In genomic region chr3:99645277-99646106, GRCh38 we compare ENCODE assay signal across 9 cellular contexts. TPM values are rescaled to one million over a fixed set of nuclear protein-coding genes. Genes with fewer than 3 reads are reported as not detected.
DNase-seq lines count a peak whose midpoint lies in the region; ATAC-seq, FAIRE-seq and TF ChIP-seq lines count a peak whose summit lies in the region.
"Had no signal": no experiment of that assay in that cellular context is flagged by ENCODE, and none has a peak within 500 bp of the region (broad histone marks: within the 10 kb centered on the region; RNA-seq: fewer than 3 reads in every experiment).

No MANE protein-coding gene starts in this region.

- H3K27me3 Mint-ChIP-seq in astrocyte (ENCODE audit: low read depth, unreplicated experiment): no peaks in the 10 kb centered on the region
- H3K27me3 Mint-ChIP-seq in activated naive CD8-positive, alpha-beta T cell treated with anti-CD3 and anti-CD28 coated beads for 36 hours: peaks cover 24% of the 10 kb centered on the region
- no peaks in the 10 kb centered on the region for H3K27me3 Mint-ChIP-seq in immature natural killer cell (ENCODE audit: low read depth in 3 of 3)

- H3K36me3 Mint-ChIP-seq in astrocyte (ENCODE audit: low read depth, unreplicated experiment) (peaks cover 5% of the 10 kb centered on the region), immature natural killer cell (no peaks in the 10 kb centered on the region)
- H3K36me3 Mint-ChIP-seq in activated naive CD8-positive, alpha-beta T cell treated with anti-CD3 and anti-CD28 coated beads for 36 hours: no peaks in the 10 kb centered on the region
- no peaks in the 10 kb centered on the region for H3K36me3 Mint-ChIP-seq in stimulated activated effector memory CD8-positive, alpha-beta T cell treated with anti-CD3 and anti-CD28 coated beads, Interleukin-12 subunit alpha, Interleukin-12 subunit beta, amount 100 ng/mL, for 72 hours
- H3K36me3 Mint-ChIP-seq: activated naive CD4-positive, alpha-beta T cell treated with anti-CD3 and anti-CD28 coated beads, Interleukin-2, amount 50 U/mL, for 24 hours had no signal

- H3K9me3 ChIP-seq in HAP-1 (no peaks in the 10 kb centered on the region), astrocyte (ENCODE audit: insufficient read depth, low read depth, low read length) (no peaks in the 10 kb centered on the region)

- H3K9me3 Mint-ChIP-seq in astrocyte (ENCODE audit: unreplicated experiment): no peaks in the 10 kb centered on the region
- peaks cover 2% of the 10 kb centered on the region for H3K9me3 Mint-ChIP-seq in activated naive CD8-positive, alpha-beta T cell treated with anti-CD3 and anti-CD28 coated beads for 36 hours
- no peaks in the 10 kb centered on the region for H3K9me3 Mint-ChIP-seq in stimulated activated effector memory CD8-positive, alpha-beta T cell treated with anti-CD3 and anti-CD28 coated beads, Interleukin-12 subunit alpha, Interleukin-12 subunit beta, amount 100 ng/mL, for 72 hours
- H3K9me3 Mint-ChIP-seq in immature natural killer cell: peaks cover 0 to 4% (median 0%) of the 10 kb centered on the region in 6 donors
- H3K9me3 Mint-ChIP-seq: activated naive CD4-positive, alpha-beta T cell treated with anti-CD3 and anti-CD28 coated beads, Interleukin-2, amount 50 U/mL, for 24 hours had no signal

- in situ Hi-C loops in HAP-1 (cut with MboI; ENCODE audit: low sequenced_read_pairs): no loop called here

- H3K4me3 Mint-ChIP-seq in astrocyte (ENCODE audit: unreplicated experiment) (no peak overlapping the region), immature natural killer cell (no peak overlapping the region)
- H3K4me3 Mint-ChIP-seq in activated naive CD8-positive, alpha-beta T cell treated with anti-CD3 and anti-CD28 coated beads for 36 hours: no peak overlapping the region
- H3K4me3 Mint-ChIP-seq in stimulated activated effector memory CD8-positive, alpha-beta T cell treated with anti-CD3 and anti-CD28 coated beads, Interleukin-12 subunit alpha, Interleukin-12 subunit beta, amount 100 ng/mL, for 72 hours: no peak overlapping the region
- H3K4me3 Mint-ChIP-seq: activated naive CD4-positive, alpha-beta T cell treated with anti-CD3 and anti-CD28 coated beads, Interleukin-2, amount 50 U/mL, for 24 hours had no signal

- no peaks in the 10 kb centered on the region for H4K20me1 ChIP-seq in astrocyte (ENCODE audit: insufficient read depth, low read length)

- H3K79me2 ChIP-seq in astrocyte (ENCODE audit: insufficient read depth, low read length): peaks cover 100% of the 10 kb centered on the region

- peaks cover 64% of the 10 kb centered on the region for H3K4me1 Mint-ChIP-seq in astrocyte (ENCODE audit: low read depth, unreplicated experiment)
- no peaks in the 10 kb centered on the region for H3K4me1 Mint-ChIP-seq in activated naive CD8-positive, alpha-beta T cell treated with anti-CD3 and anti-CD28 coated beads for 36 hours
- no peaks in the 10 kb centered on the region for H3K4me1 Mint-ChIP-seq in stimulated activated effector memory CD8-positive, alpha-beta T cell treated with anti-CD3 and anti-CD28 coated beads, Interleukin-12 subunit alpha, Interleukin-12 subunit beta, amount 100 ng/mL, for 72 hours
- no peaks in the 10 kb centered on the region for H3K4me1 Mint-ChIP-seq in immature natural killer cell
- H3K4me1 Mint-ChIP-seq: activated naive CD4-positive, alpha-beta T cell treated with anti-CD3 and anti-CD28 coated beads, Interleukin-2, amount 50 U/mL, for 24 hours had no signal

- DNase-seq in A172 (ENCODE audit: low spot score) (peak; percentile 36), HAP-1 (ENCODE audit: low spot score in 2 of 2) (peak; percentile 6 to 61), astrocyte (ENCODE audit: low read depth) (peak; percentile 77), kidney tubule cell (ENCODE audit: low spot score) (peak; percentile 64), immature natural killer cell (no peak)
- DNase-seq in activated naive CD8-positive, alpha-beta T cell treated with anti-CD3 and anti-CD28 coated beads for 36 hours: no peak
- no peak for DNase-seq in stimulated activated effector memory CD8-positive, alpha-beta T cell treated with anti-CD3 and anti-CD28 coated beads, Interleukin-12 subunit alpha, Interleukin-12 subunit beta, amount 100 ng/mL, for 72 hours (ENCODE audit: low spot score in 2 of 2)

- H3K36me3 ChIP-seq in HAP-1 (replicated peaks) (no peaks in the 10 kb centered on the region), astrocyte (ENCODE audit: insufficient read depth, low read length) (peaks cover 5% of the 10 kb centered on the region)

- ATAC-seq in stimulated activated effector memory CD8-positive, alpha-beta T cell treated with anti-CD3 and anti-CD28 coated beads, Interleukin-12 subunit alpha, Interleukin-12 subunit beta, amount 100 ng/mL, for 72 hours: no peak
- no peak for ATAC-seq in HG03354 (IDR thresholded peaks at IDR 0.05; ENCODE audit: poor library complexity, severe bottlenecking, unreplicated experiment)

- H3K27ac ChIP-seq in astrocyte (ENCODE audit: low read depth, low read length): peak overlapping the region; percentile 67

- H3K4me2 ChIP-seq in astrocyte (ENCODE audit: low read length): peak overlapping the region; percentile 47

- H3K27ac Mint-ChIP-seq in astrocyte (ENCODE audit: unreplicated experiment) (peak overlapping the region; percentile 81), immature natural killer cell (no peak overlapping the region)
- no peak overlapping the region for H3K27ac Mint-ChIP-seq in activated naive CD8-positive, alpha-beta T cell treated with anti-CD3 and anti-CD28 coated beads for 36 hours
- H3K27ac Mint-ChIP-seq in stimulated activated effector memory CD8-positive, alpha-beta T cell treated with anti-CD3 and anti-CD28 coated beads, Interleukin-12 subunit alpha, Interleukin-12 subunit beta, amount 100 ng/mL, for 72 hours: no peak overlapping the region
- H3K27ac Mint-ChIP-seq: activated naive CD4-positive, alpha-beta T cell treated with anti-CD3 and anti-CD28 coated beads, Interleukin-2, amount 50 U/mL, for 24 hours had no signal

- H3K4me3 ChIP-seq in HAP-1 (no peak overlapping the region), astrocyte (ENCODE audit: insufficient read depth, low read depth, low read length) (no peak overlapping the region)

- no peak for FAIRE-seq in astrocyte (lab: Jason Lieb, UNC)

- no peak overlapping the region for H2AFZ ChIP-seq in astrocyte (ENCODE audit: low read depth, low read length)

- TF ChIP-seq CTCF in astrocyte (IDR thresholded peaks at IDR 0.05; ENCODE audit: insufficient read depth, low read depth, low read length): peak; percentile 71

- peak overlapping the region; percentile 58 for H3K9ac ChIP-seq in astrocyte (ENCODE audit: low read length)

- H3K27me3 ChIP-seq in HAP-1 (ENCODE audit: low read depth) (peaks cover 25% of the 10 kb centered on the region), astrocyte (ENCODE audit: insufficient read depth, low read length) (no peaks in the 10 kb centered on the region)

- H3K4me1 ChIP-seq in HAP-1 (no peaks in the 10 kb centered on the region), astrocyte (ENCODE audit: insufficient read depth, low read length) (peaks cover 38% of the 10 kb centered on the region)

RNA-seq across cellular contexts. Expression of gene COL8A1, which starts 7.1 kb away (rescaled TPM):
- 24.4 and 26.9 TPM in 2 replicates for total RNA-seq in A172 (2014; rRNA removed; shearing (Covaris generic))
- 118 and 123 TPM in 2 replicates for total RNA-seq in astrocyte
- not detected for total RNA-seq in activated naive CD8-positive, alpha-beta T cell treated with anti-CD3 and anti-CD28 coated beads for 36 hours
- not detected for polyA plus RNA-seq in immature natural killer cell

Comparison
In these comparisons a context has a peak if more than half of its experiments do, and no peak if none do; other contexts are left out.
1. DNase-seq: peak in A172 (single experiment), HAP-1 (2 of 2), astrocyte (single experiment) and kidney tubule cell (single experiment); none in activated naive CD8-positive, alpha-beta T cell treated with anti-CD3 and anti-CD28 coated beads for 36 hours (single experiment), stimulated activated effector memory CD8-positive, alpha-beta T cell treated with anti-CD3 and anti-CD28 coated beads, Interleukin-12 subunit alpha, Interleukin-12 subunit beta, amount 100 ng/mL, for 72 hours (0 of 2) and immature natural killer cell (0 of 3).
2. RNA of gene COL8A1, which starts 7.1 kb away (total RNA-seq): 118 to 123 TPM in astrocyte and 24.4 to 26.9 TPM in A172; not detected in activated naive CD8-positive, alpha-beta T cell treated with anti-CD3 and anti-CD28 coated beads for 36 hours; every median in the first group is over 10 times any median in the second.